ENCODE assay signal across 8 cellular contexts in genomic region chr6:14270925-14271791, GRCh38.
DNase-seq lines count a peak whose midpoint lies in the region; ATAC-seq lines count a peak whose summit lies in the region.

No MANE protein-coding gene starts in this region.

- peaks cover 66 to 92% of the 10 kb centered on the region in 2 donors for H3K4me1 Mint-ChIP-seq in stimulated activated naive B cell treated with anti-CD40 and anti-IgM and Interleukin-4, amounts not matched to agents 10 μg/mL and 1 μg/mL and 100 μg/mL, for 72 hours

- H3K9me3 Mint-ChIP-seq in stimulated activated naive B cell treated with anti-CD40 and anti-IgM and Interleukin-4, amounts not matched to agents 10 μg/mL and 1 μg/mL and 100 μg/mL, for 72 hours, result peaks cover 0 to 8% of the 10 kb centered on the region in 2 donors

- H3K27me3 Mint-ChIP-seq in stimulated activated naive B cell treated with anti-CD40 and anti-IgM and Interleukin-4, amounts not matched to agents 10 μg/mL and 1 μg/mL and 100 μg/mL, for 72 hours, result no peaks in the 10 kb centered on the region

- ATAC-seq in stimulated activated naive B cell treated with anti-CD40 and anti-IgM and Interleukin-4, amounts not matched to agents 10 μg/mL and 1 μg/mL and 100 μg/mL, for 72 hours (replicated peaks), result peak; percentile 70 to 82
- ATAC-seq in GM21423 (IDR thresholded peaks at IDR 0.05; ENCODE audit: unreplicated experiment) (no peak), GM19452 (IDR thresholded peaks at IDR 0.05; ENCODE audit: unreplicated experiment) (no peak), left lobe of liver (no peak)

- peak overlapping the region in 1 of 2 donors; percentile 48 for H3K4me3 Mint-ChIP-seq in stimulated activated naive B cell treated with anti-CD40 and anti-IgM and Interleukin-4, amounts not matched to agents 10 μg/mL and 1 μg/mL and 100 μg/mL, for 72 hours

- H3K4me3 ChIP-seq in Jurkat, Clone E6-1 (ENCODE audit: low read length), result no peak overlapping the region

- H3K36me3 Mint-ChIP-seq in stimulated activated naive B cell treated with anti-CD40 and anti-IgM and Interleukin-4, amounts not matched to agents 10 μg/mL and 1 μg/mL and 100 μg/mL, for 72 hours, result peaks cover 35 to 64% of the 10 kb centered on the region in 2 donors

- DNase-seq in Jurkat, Clone E6-1 (ENCODE audit: low read depth, low spot score), result peak; percentile 88
- peak; percentile 18 for DNase-seq in activated CD8-positive, alpha-beta memory T cell treated with anti-CD3 and anti-CD28 coated beads, Interleukin-2, amount 50 U/mL, for 24 hours (ENCODE audit: extremely low read depth)
- DNase-seq in glomerular visceral epithelial cell (ENCODE audit: extremely low spot score) (peak; percentile 100), left lobe of liver (ENCODE audit: low spot score) (no peak), SKM-1 treated with dmso at 0.1 percent for 144 hours (lab: John Stamatoyannopoulos, UW; ENCODE audit: unreplicated experiment) (no peak)
- peak; percentile 36 for DNase-seq in stimulated activated naive B cell treated with anti-CD40 and anti-IgM and Interleukin-4, amounts not matched to agents 10 μg/mL and 1 μg/mL and 100 μg/mL, for 72 hours

- H3K27ac Mint-ChIP-seq in stimulated activated naive B cell treated with anti-CD40 and anti-IgM and Interleukin-4, amounts not matched to agents 10 μg/mL and 1 μg/mL and 100 μg/mL, for 72 hours, result peak overlapping the region; percentile 85

Comparison
In these comparisons a context has a peak if more than half of its experiments do, and no peak if none do; other contexts are left out.
1. DNase-seq: peak in Jurkat, Clone E6-1 (single experiment), activated CD8-positive, alpha-beta memory T cell treated with anti-CD3 and anti-CD28 coated beads, Interleukin-2, amount 50 U/mL, for 24 hours (single experiment), glomerular visceral epithelial cell (single experiment) and stimulated activated naive B cell treated with anti-CD40 and anti-IgM and Interleukin-4, amounts not matched to agents 10 μg/mL and 1 μg/mL and 100 μg/mL, for 72 hours (single experiment); none in left lobe of liver (single experiment) and SKM-1 treated with dmso at 0.1 percent for 144 hours (single experiment).
2. ATAC-seq: peak in stimulated activated naive B cell treated with anti-CD40 and anti-IgM and Interleukin-4, amounts not matched to agents 10 μg/mL and 1 μg/mL and 100 μg/mL, for 72 hours (2 of 2); none in GM21423 (single experiment), GM19452 (single experiment) and left lobe of liver (single experiment).